Comparison of ENCODE assay signal across 14 cellular contexts in the genomic region with DNA sequence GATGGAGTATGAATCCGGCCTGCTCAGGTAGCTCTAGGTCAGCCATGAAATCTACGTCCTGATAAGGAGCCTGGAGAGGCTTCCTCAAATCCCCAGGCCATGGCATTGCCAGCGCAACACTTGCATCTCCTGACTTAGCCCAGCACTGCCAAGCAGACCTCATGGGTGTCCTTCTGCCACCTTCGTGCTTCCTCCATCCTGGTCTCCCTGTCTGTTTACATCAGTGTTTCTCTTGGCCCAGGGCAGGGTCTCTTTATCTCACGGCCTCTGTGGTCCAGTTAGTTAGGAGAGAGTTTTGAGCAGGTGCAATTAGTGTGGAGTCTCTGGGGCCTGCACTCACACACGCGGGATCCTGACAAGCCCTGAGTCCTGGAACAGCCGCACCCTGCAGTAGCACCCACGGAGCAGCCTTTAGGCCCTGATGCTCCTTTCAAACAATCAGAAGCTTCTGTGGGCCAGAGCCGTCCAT.
"Had no signal": no experiment of that assay in that cellular context is flagged by ENCODE, and none has a peak within 500 bp of the region (broad histone marks: within the 10 kb centered on the region; RNA-seq: fewer than 3 reads in every experiment).

No MANE protein-coding gene starts in this region.

- H3K4me3 ChIP-seq: lung, mucosa of descending colon, skin epidermis, transverse colon had no signal

- H3K27ac ChIP-seq: transverse colon had no signal

- H3K4me3 Mint-ChIP-seq: activated CD8-positive, alpha-beta memory T cell treated with anti-CD3 and anti-CD28 coated beads, Interleukin-2, amount 10 ng/mL, durations not matched to agents 7 days and 5 days; activated naive CD4-positive, alpha-beta T cell treated with anti-CD3 and anti-CD28 coated beads, Interleukin-2, amount 50 U/mL, for 24 hours; activated T-cell treated with anti-CD3 and anti-CD28 coated beads, Interleukin-2, amount 50 U/mL, for 24 hours; central memory CD8-positive, alpha-beta T cell; naive thymus-derived CD8-positive, alpha-beta T cell had no signal

- H3K4me1 Mint-ChIP-seq: activated CD8-positive, alpha-beta memory T cell treated with anti-CD3 and anti-CD28 coated beads, Interleukin-2, amount 10 ng/mL, durations not matched to agents 7 days and 5 days; activated naive CD4-positive, alpha-beta T cell treated with anti-CD3 and anti-CD28 coated beads, Interleukin-2, amount 50 U/mL, for 24 hours; central memory CD8-positive, alpha-beta T cell had no signal

- H3K36me3 Mint-ChIP-seq: activated CD8-positive, alpha-beta memory T cell treated with anti-CD3 and anti-CD28 coated beads, Interleukin-2, amount 10 ng/mL, durations not matched to agents 7 days and 5 days; activated naive CD4-positive, alpha-beta T cell treated with anti-CD3 and anti-CD28 coated beads, Interleukin-2, amount 50 U/mL, for 24 hours had no signal

- H3K27me3 ChIP-seq: transverse colon had no signal

- H3K27ac Mint-ChIP-seq: activated CD8-positive, alpha-beta memory T cell treated with anti-CD3 and anti-CD28 coated beads, Interleukin-2, amount 10 ng/mL, durations not matched to agents 7 days and 5 days; activated naive CD4-positive, alpha-beta T cell treated with anti-CD3 and anti-CD28 coated beads, Interleukin-2, amount 50 U/mL, for 24 hours; activated T-cell treated with anti-CD3 and anti-CD28 coated beads, Interleukin-2, amount 50 U/mL, for 24 hours had no signal

- H3K9me3 Mint-ChIP-seq: activated naive CD4-positive, alpha-beta T cell treated with anti-CD3 and anti-CD28 coated beads, Interleukin-2, amount 50 U/mL, for 24 hours; activated T-cell treated with anti-CD3 and anti-CD28 coated beads, Interleukin-2, amount 50 U/mL, for 24 hours; central memory CD8-positive, alpha-beta T cell had no signal

- H3K9me3 ChIP-seq: mucosa of descending colon, transverse colon had no signal

- H3K36me3 ChIP-seq: transverse colon had no signal

- DNase-seq: activated CD4-positive, alpha-beta T cell treated with anti-CD3 and anti-CD28 coated beads for 1 hour; activated CD4-positive, alpha-beta T cell treated with anti-CD3 and anti-CD28 coated beads, Interleukin-2, amount 50 U/mL, for 48 hours; activated CD8-positive, alpha-beta memory T cell treated with anti-CD3 and anti-CD28 coated beads, Interleukin-2, amount 10 ng/mL, durations not matched to agents 7 days and 5 days; activated effector memory CD4-positive, alpha-beta T cell treated with Interleukin-2 at 50 U/mL for 16 hours; activated T-cell treated with anti-CD3 and anti-CD28 coated beads, Interleukin-2, amount 50 U/mL, for 24 hours; cortex of kidney; effector memory CD4-positive, alpha-beta T cell; mucosa of descending colon; naive thymus-derived CD8-positive, alpha-beta T cell; transverse colon had no signal

- ATAC-seq: activated CD8-positive, alpha-beta memory T cell treated with anti-CD3 and anti-CD28 coated beads, Interleukin-2, amount 10 ng/mL, durations not matched to agents 7 days and 5 days; naive thymus-derived CD8-positive, alpha-beta T cell had no signal
